ENCODE assay signal across 8 cellular contexts in genomic region chr2:74119324-74119723, GRCh38. TPM values are rescaled to one million over a fixed set of nuclear protein-coding genes. Genes with fewer than 3 reads are reported as not detected.
DNase-seq lines count a peak whose midpoint lies in the region; ATAC-seq and TF ChIP-seq lines count a peak whose summit lies in the region.

No MANE protein-coding gene starts in this region.

- no peak for ATAC-seq in left ventricle myocardium superior
- no peak for ATAC-seq in HG02642 (IDR thresholded peaks at IDR 0.05; ENCODE audit: poor library complexity, unreplicated experiment)
- no peak for ATAC-seq in GM19455 (IDR thresholded peaks at IDR 0.05; ENCODE audit: unreplicated experiment)

- H3K9me3 ChIP-seq in cardiac muscle cell (ENCODE audit: low read depth) (no peaks in the 10 kb centered on the region), OCI-LY3 (ENCODE audit: insufficient read depth, low read length) (peaks cover 9% of the 10 kb centered on the region; the same call in 1 of the 2 replicates)

- H3K4me1 ChIP-seq in cardiac muscle cell (ENCODE audit: low read depth) (no peaks in the 10 kb centered on the region), OCI-LY3 (ENCODE audit: low read length) (peaks cover 11% of the 10 kb centered on the region)

- H2AFZ ChIP-seq in OCI-LY3 (ENCODE audit: low read depth, low read length): peak overlapping the region; percentile 43; the same call in 1 of the 2 replicates

- H3K36me3 ChIP-seq in cardiac muscle cell: no peaks in the 10 kb centered on the region
- peaks cover 10% of the 10 kb centered on the region for H3K36me3 ChIP-seq in OCI-LY3 (replicated peaks; ENCODE audit: low read depth, low read length)

- no peaks in the 10 kb centered on the region for H4K20me1 ChIP-seq in OCI-LY3 (ENCODE audit: insufficient read depth, low read length)

- TF ChIP-seq CTCF in cardiac muscle cell (IDR thresholded peaks at IDR 0.05; ENCODE audit: low read depth, low read length) (no peak), OCI-LY3 (IDR thresholded peaks at IDR 0.05; ENCODE audit: low read depth, low read length) (peak; percentile 33), epithelial cell of esophagus (IDR thresholded peaks at IDR 0.05; ENCODE audit: insufficient read depth, low read depth, low read length, missing control alignments) (peak; percentile 42)

- H3K27me3 ChIP-seq in cardiac muscle cell (peaks cover 16% of the 10 kb centered on the region), OCI-LY3 (ENCODE audit: low read depth, low read length) (no peaks in the 10 kb centered on the region)

- peak overlapping the region; percentile 87; the same call in 1 of the 2 replicates for H3K9ac ChIP-seq in OCI-LY3 (ENCODE audit: low read length)

- H3K4me3 ChIP-seq in cardiac muscle cell (peak overlapping the region; percentile 59), OCI-LY3 (ENCODE audit: low read length) (peak overlapping the region; percentile 92), epithelial cell of esophagus (ENCODE audit: low read length) (peak overlapping the region; percentile 70)

- no peaks in the 10 kb centered on the region for H3K79me2 ChIP-seq in OCI-LY3 (ENCODE audit: low read length)

- DNase-seq in cardiac muscle cell (ENCODE audit: low read depth in 1 of 2, low spot score in 1 of 2) (peak in 1 of 2 donors; percentile 25), left ventricle myocardium superior (no peak), epithelial cell of esophagus (ENCODE audit: low read depth) (peak; percentile 25)
- DNase-seq in activated CD4-positive, CD25-positive, alpha-beta regulatory T cell treated with anti-CD3 and anti-CD28 coated beads, Interleukin-2, amount 50 U/mL, for 72 hours: no peak
- DNase-seq in stimulated activated CD8-positive, alpha-beta memory T cell treated with anti-CD3 and anti-CD28 coated beads, Interleukin-4, amount 100 ng/mL, for 48 hours: no peak

- H3K27ac ChIP-seq in cardiac muscle cell (no peak overlapping the region), OCI-LY3 (ENCODE audit: low read length) (no peak overlapping the region)

- H3K4me2 ChIP-seq in OCI-LY3 (ENCODE audit: low read length): peak overlapping the region; percentile 82

- intact Hi-C loops in left ventricle myocardium superior (cut with micrococcal nuclease): no loop called here

RNA-seq across cellular contexts. Expression of gene BOLA3, which starts 28.4 kb away (rescaled TPM):
- total RNA-seq in cardiac muscle cell (27.0 and 97.0 TPM in 2 replicates), left ventricle myocardium superior (89.9 TPM)
- 54.6 and 124 TPM in 2 replicates for polyA plus RNA-seq in cardiac muscle cell

RNA-seq across cellular contexts. Expression of gene MOB1A, which starts 59.4 kb away (rescaled TPM):
- total RNA-seq in cardiac muscle cell (43.3 and 60.4 TPM in 2 replicates), left ventricle myocardium superior (55.6 TPM)
- polyA plus RNA-seq in cardiac muscle cell: 32.8 and 64.0 TPM in 2 replicates
